8 cellular contexts compared by ENCODE assay signal in the genomic region with DNA sequence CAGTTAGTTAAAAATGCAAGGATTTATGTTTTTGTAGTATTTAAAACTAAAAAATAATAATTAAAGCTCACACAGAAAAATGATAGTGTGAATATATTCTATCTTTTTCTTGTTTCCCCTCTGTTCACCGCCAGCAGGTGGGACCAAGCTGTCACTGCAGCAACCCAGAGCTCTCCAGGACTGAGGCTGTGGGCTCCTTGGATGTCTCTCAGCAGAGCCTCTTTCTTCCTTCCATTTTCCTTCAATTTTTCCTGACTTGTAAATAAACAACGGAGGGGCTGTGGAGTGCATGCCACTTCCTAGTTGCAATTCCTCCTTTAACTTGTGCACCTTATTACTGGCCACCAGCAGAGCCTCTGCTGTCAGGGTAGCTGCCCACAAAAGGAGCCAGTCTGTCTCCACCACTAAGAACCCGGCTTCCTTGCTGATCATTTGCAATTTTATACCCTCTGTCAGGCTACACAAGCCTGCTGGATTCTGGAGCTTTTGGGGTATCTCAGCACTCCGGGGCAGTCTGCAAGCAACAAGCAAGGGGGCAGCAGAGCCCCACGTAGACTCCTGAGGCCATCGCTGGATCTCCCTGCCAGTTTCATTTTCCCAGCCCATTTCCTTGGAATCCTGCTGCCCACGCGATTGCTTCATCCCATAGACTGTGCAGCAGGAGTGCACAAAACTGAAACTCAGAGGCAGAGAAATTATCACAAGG.
DNase-seq lines count a peak whose midpoint lies in the region; ATAC-seq, FAIRE-seq and TF ChIP-seq lines count a peak whose summit lies in the region.

No MANE protein-coding gene starts in this region.

- H3K27me3 ChIP-seq in HCT116 (ENCODE audit: insufficient read depth, low read length), result no peaks in the 10 kb centered on the region

- peak overlapping the region; percentile 86 for H3K4me2 ChIP-seq in HCT116 (ENCODE audit: low read length)

- BruUV-seq in HCT116 (replicated peaks; lab: Mats Ljungman, UMichigan), result no TSS peak

- no peak for FAIRE-seq in RCC 7860 (lab: Jason Lieb, UNC)

- TF ChIP-seq RAD21 in HCT116 (IDR thresholded peaks at IDR 0.05; ENCODE audit: low read depth), result peak; percentile 86

- peak overlapping the region; percentile 89 for H2AFZ ChIP-seq in HCT116 (ENCODE audit: low read depth, low read length, poor library complexity, severe bottlenecking)

- peak; percentile 96 for ATAC-seq in HCT116
- ATAC-seq in GM18511 (IDR thresholded peaks at IDR 0.05; ENCODE audit: unreplicated experiment), result no peak
- no peak for ATAC-seq in HG03432 (IDR thresholded peaks at IDR 0.05; ENCODE audit: unreplicated experiment)
- no peak for ATAC-seq in HG02884 (IDR thresholded peaks at IDR 0.05; ENCODE audit: unreplicated experiment)
- no peak for ATAC-seq in GM21423 (IDR thresholded peaks at IDR 0.05; ENCODE audit: unreplicated experiment)

- no peaks in the 10 kb centered on the region for H3K9me2 ChIP-seq in HCT116 (ENCODE audit: insufficient read depth)

- no peak overlapping the region; the same call in 1 of the 2 replicates for H3K9ac ChIP-seq in HCT116 (ENCODE audit: low read length)

- POLR2A ChIA-PET in HCT116 (lab: Charles Lee), result no interaction called here

- peak; percentile 34 to 81 (median 76); a peak in 5 of 6 replicates for TF ChIP-seq CTCF in HCT116 (IDR thresholded peaks at IDR 0.05 in 2 of 3, conservative IDR thresholded peaks at IDR 0.05 in 1 of 3; ENCODE audit: borderline replicate concordance in 1 of 3, insufficient read depth in 1 of 3, low read depth in 2 of 3, low read length in 2 of 3)
- TF ChIP-seq CTCF in fibroblast of pulmonary artery (IDR thresholded peaks at IDR 0.05; ENCODE audit: low read length, missing control alignments), result peak; percentile 72

- peaks cover 0 to 13% of the 10 kb centered on the region in 2 experiments; a peak in 2 of 4 replicates for H3K4me1 ChIP-seq in HCT116 (ENCODE audit: control insufficient read depth in 1 of 2, insufficient read depth in 2 of 2, low read length in 2 of 2)

- H4K20me1 ChIP-seq in HCT116 (ENCODE audit: insufficient read depth), result no peaks in the 10 kb centered on the region

- TF ChIP-seq POLR2A in HCT116 (IDR thresholded peaks at IDR 0.05; ENCODE audit: borderline replicate concordance, extremely low read depth, insufficient read depth, insufficient read length), result no peak

- CTCF ChIA-PET in HCT116 (lab: Charles Lee), result interaction anchor here (0.6 to 1.4 kb wide), 6 partner anchors 11 to 524 kb away, joined by 3 to 5 read pairs (median 3); no protein-coding TSS in a partner anchor

- DNase-seq in HCT116 (ENCODE audit: low read depth, low spot score) (peak; percentile 66), RCC 7860 (ENCODE audit: low spot score) (peak; percentile 31), fibroblast of pulmonary artery (ENCODE audit: low read depth) (peak; percentile 87), nucleus accumbens (lab: John Stamatoyannopoulos, UW) (peak in 40 of 56 donors; percentile 0 to 56 (median 8))

- no peak overlapping the region for H3K27ac ChIP-seq in HCT116 (ENCODE audit: low read depth, low read length)

- RAD21 ChIA-PET in HCT116 (lab: Charles Lee; ENCODE audit: low non-redundant PET in 1 of 2, low total read pairs in 2 of 2, uncharacterized antibody in 2 of 2, unreplicated experiment in 2 of 2), result interaction anchor here in 1 of 2 experiments (0.9 kb wide), 1 partner anchor 246 kb away, joined by 5 read pairs; no protein-coding TSS in a partner anchor

- H3K4me3 ChIP-seq in HCT116 (replicated peaks in 1 of 2; ENCODE audit: low read depth in 1 of 2, low read length in 2 of 2) (peak overlapping the region; percentile 36 to 58), fibroblast of pulmonary artery (replicated peaks; ENCODE audit: low read depth, low read length) (peak overlapping the region; percentile 44)

- H3K36me3 ChIP-seq in HCT116 (ENCODE audit: control insufficient read depth in 1 of 2, insufficient read depth in 2 of 2, low read length in 2 of 2), result no peaks in the 10 kb centered on the region

- H3K9me3 ChIP-seq in HCT116 (ENCODE audit: control insufficient read depth in 1 of 2, insufficient read depth in 1 of 2, low read depth in 1 of 2, low read length in 2 of 2), result no peaks in the 10 kb centered on the region

- H3K79me2 ChIP-seq in HCT116 (ENCODE audit: insufficient read depth, low read length), result no peaks in the 10 kb centered on the region

- intact Hi-C loops in HCT116 (cut with micrococcal nuclease), result loop anchor here (2.0 to 5.0 kb wide), 2 partner anchors 245 to 529 kb away; no protein-coding TSS in a partner anchor

TF ChIP-seq in HCT116, 20 proteins besides CTCF, POLR2A, EP300 and RAD21:
- TF ChIP-seq ZFX (IDR thresholded peaks at IDR 0.05) (no peak), JUND (IDR thresholded peaks at IDR 0.05) (no peak), EGR1 (IDR thresholded peaks at IDR 0.05; ENCODE audit: low read depth) (peak; percentile 87), EZH2phosphoT487 (IDR thresholded peaks at IDR 0.05; ENCODE audit: borderline replicate concordance) (no peak), SRF (IDR thresholded peaks at IDR 0.05; ENCODE audit: low read depth) (no peak), POLR2AphosphoS5 (IDR thresholded peaks at IDR 0.05; ENCODE audit: low read depth, low read length) (no peak), SIN3A (IDR thresholded peaks at IDR 0.05; ENCODE audit: low read depth) (no peak), ZNF274 (IDR thresholded peaks at IDR 0.05; ENCODE audit: low read depth, low read length) (no peak), YY1 (IDR thresholded peaks at IDR 0.05; ENCODE audit: extremely low read depth, insufficient replicate concordance, low read depth, low read length) (peak; percentile 15), SP1 (IDR thresholded peaks at IDR 0.05; ENCODE audit: low read depth) (no peak), ELF1 (IDR thresholded peaks at IDR 0.05; ENCODE audit: borderline replicate concordance, low read depth) (no peak), EZH2 (IDR thresholded peaks at IDR 0.05) (no peak), CBX3 (IDR thresholded peaks at IDR 0.05; ENCODE audit: low read depth) (0 out of 2 replicates have a peak, but pooled peaks have one; percentile 34), ATF3 (IDR thresholded peaks at IDR 0.05) (no peak), TCF7L2 (IDR thresholded peaks at IDR 0.05; ENCODE audit: borderline replicate concordance, extremely low read depth, insufficient read depth, insufficient read length) (no peak), CEBPB (IDR thresholded peaks at IDR 0.05; ENCODE audit: low read depth) (peak; percentile 88), FOSL1 (IDR thresholded peaks at IDR 0.05; ENCODE audit: low read depth) (no peak)
- TF ChIP-seq, protein P1, sequence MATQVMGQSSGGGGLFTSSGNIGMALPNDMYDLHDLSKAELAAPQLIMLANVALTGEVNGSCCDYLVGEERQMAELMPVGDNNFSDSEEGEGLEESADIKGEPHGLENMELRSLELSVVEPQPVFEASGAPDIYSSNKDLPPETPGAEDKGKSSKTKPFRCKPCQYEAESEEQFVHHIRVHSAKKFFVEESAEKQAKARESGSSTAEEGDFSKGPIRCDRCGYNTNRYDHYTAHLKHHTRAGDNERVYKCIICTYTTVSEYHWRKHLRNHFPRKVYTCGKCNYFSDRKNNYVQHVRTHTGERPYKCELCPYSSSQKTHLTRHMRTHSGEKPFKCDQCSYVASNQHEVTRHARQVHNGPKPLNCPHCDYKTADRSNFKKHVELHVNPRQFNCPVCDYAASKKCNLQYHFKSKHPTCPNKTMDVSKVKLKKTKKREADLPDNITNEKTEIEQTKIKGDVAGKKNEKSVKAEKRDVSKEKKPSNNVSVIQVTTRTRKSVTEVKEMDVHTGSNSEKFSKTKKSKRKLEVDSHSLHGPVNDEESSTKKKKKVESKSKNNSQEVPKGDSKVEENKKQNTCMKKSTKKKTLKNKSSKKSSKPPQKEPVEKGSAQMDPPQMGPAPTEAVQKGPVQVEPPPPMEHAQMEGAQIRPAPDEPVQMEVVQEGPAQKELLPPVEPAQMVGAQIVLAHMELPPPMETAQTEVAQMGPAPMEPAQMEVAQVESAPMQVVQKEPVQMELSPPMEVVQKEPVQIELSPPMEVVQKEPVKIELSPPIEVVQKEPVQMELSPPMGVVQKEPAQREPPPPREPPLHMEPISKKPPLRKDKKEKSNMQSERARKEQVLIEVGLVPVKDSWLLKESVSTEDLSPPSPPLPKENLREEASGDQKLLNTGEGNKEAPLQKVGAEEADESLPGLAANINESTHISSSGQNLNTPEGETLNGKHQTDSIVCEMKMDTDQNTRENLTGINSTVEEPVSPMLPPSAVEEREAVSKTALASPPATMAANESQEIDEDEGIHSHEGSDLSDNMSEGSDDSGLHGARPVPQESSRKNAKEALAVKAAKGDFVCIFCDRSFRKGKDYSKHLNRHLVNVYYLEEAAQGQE (IDR thresholded peaks at IDR 0.05; ENCODE audit: low read depth), result no peak
- TF ChIP-seq, protein P2, sequence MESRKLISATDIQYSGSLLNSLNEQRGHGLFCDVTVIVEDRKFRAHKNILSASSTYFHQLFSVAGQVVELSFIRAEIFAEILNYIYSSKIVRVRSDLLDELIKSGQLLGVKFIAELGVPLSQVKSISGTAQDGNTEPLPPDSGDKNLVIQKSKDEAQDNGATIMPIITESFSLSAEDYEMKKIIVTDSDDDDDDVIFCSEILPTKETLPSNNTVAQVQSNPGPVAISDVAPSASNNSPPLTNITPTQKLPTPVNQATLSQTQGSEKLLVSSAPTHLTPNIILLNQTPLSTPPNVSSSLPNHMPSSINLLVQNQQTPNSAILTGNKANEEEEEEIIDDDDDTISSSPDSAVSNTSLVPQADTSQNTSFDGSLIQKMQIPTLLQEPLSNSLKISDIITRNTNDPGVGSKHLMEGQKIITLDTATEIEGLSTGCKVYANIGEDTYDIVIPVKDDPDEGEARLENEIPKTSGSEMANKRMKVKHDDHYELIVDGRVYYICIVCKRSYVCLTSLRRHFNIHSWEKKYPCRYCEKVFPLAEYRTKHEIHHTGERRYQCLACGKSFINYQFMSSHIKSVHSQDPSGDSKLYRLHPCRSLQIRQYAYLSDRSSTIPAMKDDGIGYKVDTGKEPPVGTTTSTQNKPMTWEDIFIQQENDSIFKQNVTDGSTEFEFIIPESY (IDR thresholded peaks at IDR 0.05; ENCODE audit: extremely low read depth, insufficient replicate concordance, low read length), result no peak
- TF ChIP-seq, protein P3, sequence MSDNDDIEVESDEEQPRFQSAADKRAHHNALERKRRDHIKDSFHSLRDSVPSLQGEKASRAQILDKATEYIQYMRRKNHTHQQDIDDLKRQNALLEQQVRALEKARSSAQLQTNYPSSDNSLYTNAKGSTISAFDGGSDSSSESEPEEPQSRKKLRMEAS (IDR thresholded peaks at IDR 0.05), result no peak

Comparison
In these comparisons a context has a peak if more than half of its experiments do, and no peak if none do; other contexts are left out.
1. DNase-seq: peak in every context shown above with its lines; median percentile 87 in fibroblast of pulmonary artery; 66 in HCT116; 31 in RCC 7860; 8 in nucleus accumbens.